In genomic region chr18:70290482-70291294, GRCh38 we compare ENCODE assay signal across 10 cellular contexts. TPM values are rescaled to one million over a fixed set of nuclear protein-coding genes. Genes with fewer than 3 reads are reported as not detected.
DNase-seq lines count a peak whose midpoint lies in the region; ATAC-seq and TF ChIP-seq lines count a peak whose summit lies in the region.
"Had no signal": no experiment of that assay in that cellular context is flagged by ENCODE, and none has a peak within 500 bp of the region (broad histone marks: within the 10 kb centered on the region; RNA-seq: fewer than 3 reads in every experiment).

No MANE protein-coding gene starts in this region.

- no peak for DNase-seq in MG63
- DNase-seq in dorsolateral prefrontal cortex: no peak
- DNase-seq in natural killer cell treated with Interleukin-12 subunit alpha and Interleukin-12 subunit beta and Interleukin-15 and Interleukin-18, amount 100 ng/mL, for 72 hours (ENCODE audit: low spot score): no peak
- no peak for DNase-seq in NAMALWA (ENCODE audit: low spot score)
- no peak for DNase-seq in ureter (ENCODE audit: low spot score)
- no peak for DNase-seq in activated CD4-positive, alpha-beta T cell treated with anti-CD3 and anti-CD28 coated beads, Interleukin-2, amount 50 U/mL, for 1 hour
- DNase-seq in GM20000 (ENCODE audit: low spot score): no peak
- DNase-seq: left colon, thyroid gland had no signal

- H3K4me2 ChIP-seq in BLaER1: peak overlapping the region; percentile 77

- H3K36me3 ChIP-seq in BLaER1 (peaks cover 5% of the 10 kb centered on the region; the same call in 1 of the 2 replicates), MG63 (peaks cover 20% of the 10 kb centered on the region)
- H3K36me3 ChIP-seq: thyroid gland had no signal

- TF ChIP-seq CTCF in dorsolateral prefrontal cortex (IDR thresholded peaks at IDR 0.05 in 54 of 56, conservative IDR thresholded peaks at IDR 0.05 in 2 of 56; ENCODE audit: low read depth in 1 of 56, partially characterized antibody in 56 of 56) (no peak), GM20000 (IDR thresholded peaks at IDR 0.05; ENCODE audit: extremely low read depth, missing control alignments) (no peak)

- no peak overlapping the region for H3K27ac Mint-ChIP-seq in natural killer cell treated with Interleukin-12 subunit alpha and Interleukin-12 subunit beta and Interleukin-15 and Interleukin-18, amount 100 ng/mL, for 72 hours

- intact Hi-C loops in dorsolateral prefrontal cortex (cut with DNase I): loop anchor here in 1 of 2 donors (5.0 kb wide), 1 partner anchor 92 kb away; no protein-coding TSS in a partner anchor

- peak overlapping the region; percentile 73 for H3K4me3 Mint-ChIP-seq in natural killer cell treated with Interleukin-12 subunit alpha and Interleukin-12 subunit beta and Interleukin-15 and Interleukin-18, amount 100 ng/mL, for 72 hours

- peaks cover 0 to 6% of the 10 kb centered on the region in 2 donors for H3K27me3 Mint-ChIP-seq in natural killer cell treated with Interleukin-12 subunit alpha and Interleukin-12 subunit beta and Interleukin-15 and Interleukin-18, amount 100 ng/mL, for 72 hours

- peaks cover 5 to 28% of the 10 kb centered on the region in 2 donors for H3K4me1 Mint-ChIP-seq in natural killer cell treated with Interleukin-12 subunit alpha and Interleukin-12 subunit beta and Interleukin-15 and Interleukin-18, amount 100 ng/mL, for 72 hours (ENCODE audit: low read depth in 2 of 2)

- no peaks in the 10 kb centered on the region for H3K9me3 Mint-ChIP-seq in natural killer cell treated with Interleukin-12 subunit alpha and Interleukin-12 subunit beta and Interleukin-15 and Interleukin-18, amount 100 ng/mL, for 72 hours

- peak overlapping the region; percentile 97 for H3K9ac ChIP-seq in BLaER1

- peak overlapping the region; percentile 88 for H3K4me3 ChIP-seq in BLaER1
- H3K4me3 ChIP-seq in MG63: peak overlapping the region; percentile 75
- peak overlapping the region; percentile 8 to 84 (median 75) for H3K4me3 ChIP-seq in dorsolateral prefrontal cortex

- ATAC-seq in natural killer cell treated with Interleukin-12 subunit alpha and Interleukin-12 subunit beta and Interleukin-15 and Interleukin-18, amount 100 ng/mL, for 72 hours: no peak
- ATAC-seq: left colon had no signal

- H3K27me3 ChIP-seq in BLaER1 (no peaks in the 10 kb centered on the region), MG63 (no peaks in the 10 kb centered on the region), dorsolateral prefrontal cortex (no peaks in the 10 kb centered on the region)
- H3K27me3 ChIP-seq: thyroid gland had no signal

- H3K4me1 ChIP-seq in BLaER1: peaks cover 74% of the 10 kb centered on the region

- peaks cover 63% of the 10 kb centered on the region for H4K20me1 ChIP-seq in BLaER1

- H3K27ac ChIP-seq in BLaER1 (no peak overlapping the region), dorsolateral prefrontal cortex (peak overlapping the region in 41 of 59 donors; percentile 11 to 94 (median 68))

- H3K36me3 Mint-ChIP-seq in natural killer cell treated with Interleukin-12 subunit alpha and Interleukin-12 subunit beta and Interleukin-15 and Interleukin-18, amount 100 ng/mL, for 72 hours: no peaks in the 10 kb centered on the region

- H3K9me3 ChIP-seq in BLaER1 (no peaks in the 10 kb centered on the region), MG63 (no peaks in the 10 kb centered on the region)
- H3K9me3 ChIP-seq: thyroid gland had no signal

RNA-seq across cellular contexts. Expression of gene SOCS6, which starts 1.8 kb away (rescaled TPM):
- total RNA-seq in MG63 (2014; rRNA removed; shearing (Covaris generic); ENCODE audit: low replicate concordance): 11.1 and 20.6 TPM in 2 replicates
- total RNA-seq in dorsolateral prefrontal cortex: 10 to 100 TPM; 11.8 to 30.4 (median 19.8) TPM
- total RNA-seq in natural killer cell treated with Interleukin-12 subunit alpha and Interleukin-12 subunit beta and Interleukin-15 and Interleukin-18, amount 100 ng/mL, for 72 hours: 1 to 10 TPM; 2.8 to 5.4 TPM
- 19.9 TPM for total RNA-seq in ureter
